ENCODE assay signal across 8 cellular contexts in the genomic region with DNA sequence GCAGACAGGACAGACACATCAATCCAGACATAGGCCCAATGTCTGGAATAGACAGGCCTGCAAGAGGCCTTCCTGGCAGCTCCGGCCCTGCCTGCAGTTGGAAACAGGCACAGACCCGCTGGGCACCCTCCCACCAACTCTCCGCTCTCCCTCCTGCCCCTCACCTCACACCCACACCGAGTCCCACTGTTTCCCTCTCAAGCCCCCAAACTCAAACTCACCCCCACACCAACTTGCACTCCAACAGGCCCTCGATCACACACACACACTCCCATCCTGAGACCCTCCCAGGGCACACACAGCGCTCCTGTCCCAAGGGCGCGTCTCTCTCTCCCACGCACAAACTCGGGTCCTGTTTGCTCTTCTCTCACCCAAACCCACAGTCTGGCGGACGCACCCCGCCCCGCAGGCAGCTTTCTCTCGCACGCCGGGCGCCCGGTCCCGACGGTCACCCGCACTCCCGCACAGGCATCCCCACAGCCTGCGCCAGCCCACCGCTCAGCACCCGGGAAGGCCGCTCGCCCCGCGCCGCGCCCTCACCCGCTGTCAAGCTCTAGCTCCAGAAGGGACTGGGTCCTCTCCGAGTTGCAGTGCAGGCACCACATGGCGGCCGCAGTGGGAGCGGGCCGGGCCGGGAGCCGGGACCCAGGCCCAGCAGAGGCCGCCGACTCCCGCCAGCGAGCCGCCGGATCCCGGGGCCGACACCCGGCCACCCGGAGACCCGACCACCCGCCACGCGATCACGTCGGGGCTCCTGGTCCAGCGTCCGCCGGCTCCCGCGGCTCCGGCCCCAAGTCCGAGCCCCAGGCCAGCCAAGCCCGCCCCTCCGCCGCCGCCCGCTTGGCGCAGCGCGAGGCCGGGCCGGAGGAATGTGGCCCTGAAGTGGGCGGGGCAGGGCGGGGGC.
DNase-seq lines count a peak whose midpoint lies in the region; ATAC-seq and TF ChIP-seq lines count a peak whose summit lies in the region.

No MANE protein-coding gene starts in this region.

- TF ChIP-seq CTCF in AG10803 (conservative IDR thresholded peaks at IDR 0.05; ENCODE audit: low read length), result no peak

- H3K27me3 ChIP-seq in adipocyte (replicated peaks; ENCODE audit: control insufficient read depth, insufficient read depth, low read length), result peaks cover 4% of the 10 kb centered on the region

- peak overlapping the region; percentile 90 for H3K4me3 ChIP-seq in AG10803 (ENCODE audit: low read length)
- peak overlapping the region; percentile 95 for H3K4me3 ChIP-seq in adipocyte (ENCODE audit: low read length)
- peak overlapping the region; percentile 84 for H3K4me3 ChIP-seq in iPS-18c (ENCODE audit: insufficient read depth, low read depth, low read length)

- DNase-seq in AG10803 (ENCODE audit: low read depth) (peak; percentile 33), adipocyte (ENCODE audit: low read depth) (peak; percentile 65), OCI-M2 (lab: John Stamatoyannopoulos, UW; ENCODE audit: unreplicated experiment) (no peak), NCI-H1694 (lab: John Stamatoyannopoulos, UW) (no peak)
- peak; percentile 40 for DNase-seq in stimulated activated CD4-positive, alpha-beta T cell treated with anti-CD3 and anti-CD28 coated beads, Interleukin-15, amount 100 ng/mL, for 24 hours

- H3K9me3 ChIP-seq in adipocyte (ENCODE audit: control insufficient read depth, low read length) (no peaks in the 10 kb centered on the region), iPS-18c (ENCODE audit: control insufficient read depth, insufficient read depth, low read length) (no peaks in the 10 kb centered on the region)

- H3K9ac ChIP-seq in adipocyte (ENCODE audit: low read length), result peak overlapping the region; percentile 90

- peaks cover 28% of the 10 kb centered on the region for H3K4me1 ChIP-seq in adipocyte (ENCODE audit: control insufficient read depth, insufficient read depth, low read length)

- ATAC-seq in GM19455 (IDR thresholded peaks at IDR 0.05; ENCODE audit: unreplicated experiment) (peak; percentile 3), HG03521 (IDR thresholded peaks at IDR 0.05; ENCODE audit: unreplicated experiment) (peak; percentile 22)

- no peaks in the 10 kb centered on the region for H3K36me3 ChIP-seq in adipocyte (ENCODE audit: control insufficient read depth, insufficient read depth, low read length, severe bottlenecking)

Comparison
In these comparisons a context has a peak if more than half of its experiments do, and no peak if none do; other contexts are left out.
1. DNase-seq: peak in AG10803 (single experiment), adipocyte (single experiment) and stimulated activated CD4-positive, alpha-beta T cell treated with anti-CD3 and anti-CD28 coated beads, Interleukin-15, amount 100 ng/mL, for 24 hours (single experiment); none in OCI-M2 (single experiment) and NCI-H1694 (single experiment).
2. Peak in every context shown above with its lines, with median percentiles within 50 percentile points of each other: H3K4me3 ChIP-seq.